42 cellular contexts compared by ENCODE assay signal in the genomic region with DNA sequence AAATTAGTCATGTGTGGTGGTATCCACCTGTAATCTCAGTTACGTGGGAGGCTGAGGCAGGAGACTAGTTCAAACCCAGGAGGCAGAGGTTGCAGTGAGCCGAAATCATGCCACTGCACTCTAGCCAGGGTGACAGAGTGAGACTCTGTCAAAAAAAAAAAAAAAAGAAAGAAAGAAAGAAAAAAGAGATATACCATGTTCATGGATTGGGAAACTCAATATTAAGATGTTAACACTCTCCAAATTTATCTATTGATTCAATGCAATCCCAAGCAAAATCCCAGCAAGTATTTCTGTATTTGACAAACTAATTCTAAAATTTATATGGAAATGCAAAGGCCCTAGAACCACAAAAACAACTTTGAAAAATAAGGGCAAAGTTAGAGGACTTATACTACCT. TPM values are rescaled to one million over a fixed set of nuclear protein-coding genes. Genes with fewer than 3 reads are reported as not detected.
"Had no signal": no experiment of that assay in that cellular context is flagged by ENCODE, and none has a peak within 500 bp of the region (broad histone marks: within the 10 kb centered on the region; RNA-seq: fewer than 3 reads in every experiment).

No MANE protein-coding gene starts in this region.

- H3K27ac Mint-ChIP-seq: activated naive CD4-positive, alpha-beta T cell treated with anti-CD3 and anti-CD28 coated beads for 36 hours; activated naive CD4-positive, alpha-beta T cell treated with anti-CD3 and anti-CD28 coated beads, Interleukin-2, amount 10 ng/mL, durations not matched to agents 7 days and 5 days; activated naive CD4-positive, alpha-beta T cell treated with anti-CD3 and anti-CD28 coated beads, Interleukin-2, amount 50 U/mL, for 24 hours; activated naive CD4-positive, alpha-beta T cell treated with anti-CD3 and anti-CD28 coated beads, Interleukin-2, amount 50 U/mL, for 72 hours; activated naive CD8-positive, alpha-beta T cell; activated naive CD8-positive, alpha-beta T cell treated with anti-CD3 and anti-CD28 coated beads for 36 hours; activated naive CD8-positive, alpha-beta T cell treated with anti-CD3 and anti-CD28 coated beads, Interleukin-2, amount 10 ng/mL, durations not matched to agents 7 days and 5 days; activated naive CD8-positive, alpha-beta T cell treated with anti-CD3 and anti-CD28 coated beads, Interleukin-2, amount 50 U/mL, for 24 hours; activated T-cell treated with anti-CD3 and anti-CD28 coated beads, Interleukin-2, amount 50 U/mL, for 24 hours; activated T-cell treated with anti-CD3 and anti-CD28 coated beads, Interleukin-2, amount 50 U/mL, for 72 hours; activated T-helper 1 cell treated with anti-CD3 and anti-CD28 coated beads, Interleukin-12 subunit alpha, Interleukin-12 subunit beta, Interleukin-2, Interleukin-4 antibody, amounts not matched to agents 30 ng/mL and 10 ng/mL and 1 ng/mL, durations not matched to agents 14 hours and 24 hours and 36 hours; activated T-helper 17 cell treated with anti-CD3 and anti-CD28 coated beads, Interleukin-2, amount 50 U/mL, for 72 hours; activated T-helper 2 cell treated with anti-CD3 and anti-CD28 coated beads, Interferon-gamma antibody, Interleukin-2, Interleukin-4, amounts not matched to agents 10 μg/mL and 5 μg/mL and 100 μg/mL, durations not matched to agents 14 hours and 24 hours and 36 hours; brain had no signal

- ATAC-seq: activated naive CD4-positive, alpha-beta T cell treated with anti-CD3 and anti-CD28 coated beads, Interleukin-2, amount 50 U/mL, for 72 hours; activated naive CD8-positive, alpha-beta T cell treated with anti-CD3 and anti-CD28 coated beads, Interleukin-2, amount 50 U/mL, for 24 hours; activated T-cell treated with anti-CD3 and anti-CD28 coated beads, Interleukin-2, amount 50 U/mL, for 4 hours; activated T-cell treated with anti-CD3 and anti-CD28 coated beads, Interleukin-2, amount 50 U/mL, for 72 hours; activated T-helper 17 cell treated with anti-CD3 and anti-CD28 coated beads, Interleukin-2, amount 50 U/mL, for 72 hours; body of pancreas had no signal

- H3K27me3 Mint-ChIP-seq: activated naive CD4-positive, alpha-beta T cell treated with anti-CD3 and anti-CD28 coated beads, Interleukin-2, amount 10 ng/mL, durations not matched to agents 7 days and 5 days; activated naive CD4-positive, alpha-beta T cell treated with anti-CD3 and anti-CD28 coated beads, Interleukin-2, amount 50 U/mL, for 24 hours; activated naive CD8-positive, alpha-beta T cell; activated naive CD8-positive, alpha-beta T cell treated with anti-CD3 and anti-CD28 coated beads for 36 hours; activated naive CD8-positive, alpha-beta T cell treated with anti-CD3 and anti-CD28 coated beads, Interleukin-2, amount 10 ng/mL, durations not matched to agents 7 days and 5 days; activated naive CD8-positive, alpha-beta T cell treated with anti-CD3 and anti-CD28 coated beads, Interleukin-2, amount 50 U/mL, for 24 hours; activated T-cell treated with anti-CD3 and anti-CD28 coated beads, Interleukin-2, amount 50 U/mL, for 24 hours; activated T-helper 17 cell treated with anti-CD3 and anti-CD28 coated beads, Interleukin-2, amount 50 U/mL, for 72 hours; central memory CD8-positive, alpha-beta T cell had no signal

- H3K4me1 Mint-ChIP-seq: activated naive CD4-positive, alpha-beta T cell treated with anti-CD3 and anti-CD28 coated beads, Interleukin-2, amount 10 ng/mL, durations not matched to agents 7 days and 5 days; activated T-helper 17 cell treated with anti-CD3 and anti-CD28 coated beads, Interleukin-2, amount 50 U/mL, for 72 hours; brain had no signal

- DNase-seq: activated effector memory CD4-positive, alpha-beta T cell treated with anti-CD3 and anti-CD28 coated beads, Interleukin-2, amount 50 U/mL, for 16 hours; activated effector memory CD4-positive, alpha-beta T cell treated with Interleukin-2 at 50 U/mL for 16 hours; activated gamma-delta T cell; activated gamma-delta T cell treated with Interleukin-2 at 50 U/mL for 16 hours; activated naive CD4-positive, alpha-beta T cell; activated naive CD4-positive, alpha-beta T cell treated with anti-CD3 and anti-CD28 coated beads for 36 hours; activated naive CD4-positive, alpha-beta T cell treated with anti-CD3 and anti-CD28 coated beads, Interleukin-2, amount 10 ng/mL, durations not matched to agents 7 days and 5 days; activated naive CD4-positive, alpha-beta T cell treated with anti-CD3 and anti-CD28 coated beads, Interleukin-2, amount 50 U/mL, for 16 hours; activated naive CD4-positive, alpha-beta T cell treated with Interleukin-2 at 50 U/mL for 16 hours; activated naive CD8-positive, alpha-beta T cell treated with anti-CD3 and anti-CD28 coated beads for 36 hours; activated naive CD8-positive, alpha-beta T cell treated with anti-CD3 and anti-CD28 coated beads, Interleukin-2, amount 10 ng/mL, durations not matched to agents 7 days and 5 days; activated naive CD8-positive, alpha-beta T cell treated with anti-CD3 and anti-CD28 coated beads, Interleukin-2, amount 50 U/mL, for 24 hours; activated T-cell treated with anti-CD3 and anti-CD28 coated beads, Interleukin-2, amount 50 U/mL, for 24 hours; activated T-cell treated with anti-CD3 and anti-CD28 coated beads, Interleukin-2, amount 50 U/mL, for 4 hours; activated T-cell treated with anti-CD3 and anti-CD28 coated beads, Interleukin-2, amount 50 U/mL, for 48 hours; activated T-cell treated with anti-CD3 and anti-CD28 coated beads, Interleukin-2, amount 50 U/mL, for 72 hours; adrenal gland; amniotic stem cell; amygdala; anterior cingulate cortex; aorta; body of pancreas; brain microvascular endothelial cell; caudate nucleus; central memory CD4-positive, alpha-beta T cell; cerebellar nuclear complex had no signal

- H3K27ac ChIP-seq: adrenal gland, ascending aorta, body of pancreas, brain microvascular endothelial cell, breast epithelium, cardiac muscle cell had no signal

- H3K4me3 Mint-ChIP-seq: activated naive CD4-positive, alpha-beta T cell treated with anti-CD3 and anti-CD28 coated beads for 36 hours; activated naive CD4-positive, alpha-beta T cell treated with anti-CD3 and anti-CD28 coated beads, Interleukin-2, amount 10 ng/mL, durations not matched to agents 7 days and 5 days; activated naive CD4-positive, alpha-beta T cell treated with anti-CD3 and anti-CD28 coated beads, Interleukin-2, amount 50 U/mL, for 24 hours; activated naive CD8-positive, alpha-beta T cell; activated naive CD8-positive, alpha-beta T cell treated with anti-CD3 and anti-CD28 coated beads for 36 hours; activated naive CD8-positive, alpha-beta T cell treated with anti-CD3 and anti-CD28 coated beads, Interleukin-2, amount 10 ng/mL, durations not matched to agents 7 days and 5 days; activated naive CD8-positive, alpha-beta T cell treated with anti-CD3 and anti-CD28 coated beads, Interleukin-2, amount 50 U/mL, for 24 hours; activated T-cell treated with anti-CD3 and anti-CD28 coated beads, Interleukin-2, amount 50 U/mL, for 24 hours; activated T-cell treated with anti-CD3 and anti-CD28 coated beads, Interleukin-2, amount 50 U/mL, for 4 hours; activated T-cell treated with anti-CD3 and anti-CD28 coated beads, Interleukin-2, amount 50 U/mL, for 72 hours; activated T-helper 1 cell treated with anti-CD3 and anti-CD28 coated beads, Interleukin-12 subunit alpha, Interleukin-12 subunit beta, Interleukin-2, Interleukin-4 antibody, amounts not matched to agents 30 ng/mL and 10 ng/mL and 1 ng/mL, durations not matched to agents 14 hours and 24 hours and 36 hours; activated T-helper 17 cell treated with anti-CD3 and anti-CD28 coated beads, Interleukin-2, amount 50 U/mL, for 72 hours; brain; central memory CD8-positive, alpha-beta T cell had no signal

- H3K27me3 ChIP-seq: adrenal gland, ascending aorta, body of pancreas, brain microvascular endothelial cell, breast epithelium, cardiac muscle cell had no signal

- H3K4me1 ChIP-seq: adrenal gland, ascending aorta, body of pancreas, breast epithelium had no signal

- H3K4me3 ChIP-seq: adrenal gland, ascending aorta, body of pancreas, breast epithelium, cardiac muscle cell had no signal

- H3K9me3 Mint-ChIP-seq: activated naive CD4-positive, alpha-beta T cell treated with anti-CD3 and anti-CD28 coated beads, Interleukin-2, amount 50 U/mL, for 24 hours; activated naive CD8-positive, alpha-beta T cell treated with anti-CD3 and anti-CD28 coated beads, Interleukin-2, amount 50 U/mL, for 24 hours; activated T-cell treated with anti-CD3 and anti-CD28 coated beads, Interleukin-2, amount 50 U/mL, for 24 hours; activated T-cell treated with anti-CD3 and anti-CD28 coated beads, Interleukin-2, amount 50 U/mL, for 4 hours; activated T-cell treated with anti-CD3 and anti-CD28 coated beads, Interleukin-2, amount 50 U/mL, for 72 hours; activated T-helper 17 cell treated with anti-CD3 and anti-CD28 coated beads, Interleukin-2, amount 50 U/mL, for 72 hours; central memory CD8-positive, alpha-beta T cell had no signal

- H3K9me3 ChIP-seq: body of pancreas had no signal

- H3K36me3 ChIP-seq: adrenal gland, brain microvascular endothelial cell, breast epithelium, cardiac muscle cell had no signal

RNA-seq across cellular contexts. Expression of a gene that starts 11.0 kb away (rescaled TPM):
- total RNA-seq: ascending aorta, astrocyte, body of pancreas, bronchial epithelial cell, cardiac muscle cell, cardiac septum, cerebellum, chondrocyte had no signal
